In genomic region chr9:95127249-95128176, GRCh38 we compare ENCODE assay signal across 8 cellular contexts.
DNase-seq lines count a peak whose midpoint lies in the region; ATAC-seq and TF ChIP-seq lines count a peak whose summit lies in the region.

No MANE protein-coding gene starts in this region.

- peak; percentile 21 for TF ChIP-seq CTCF in activated B cell treated with CpG ODN at 0.5 μM for 24 hours (IDR thresholded peaks at IDR 0.05)
- peak; percentile 98 for TF ChIP-seq CTCF in cardiac fibroblast (IDR thresholded peaks at IDR 0.05; ENCODE audit: low read depth, low read length)
- TF ChIP-seq CTCF in smooth muscle cell (IDR thresholded peaks at IDR 0.05; ENCODE audit: borderline replicate concordance, insufficient read depth, poor library complexity, severe bottlenecking): peak; percentile 90

- H3K4me3 ChIP-seq in cardiac fibroblast (replicated peaks in 1 of 2; ENCODE audit: low read depth in 2 of 2, low read length in 2 of 2) (peak overlapping the region; percentile 49), smooth muscle cell (peak overlapping the region; percentile 50)

- no peaks in the 10 kb centered on the region for H3K27me3 ChIP-seq in smooth muscle cell (ENCODE audit: low read depth)

- H4K20me1 ChIP-seq in smooth muscle cell (ENCODE audit: low read depth): no peaks in the 10 kb centered on the region

- peak overlapping the region; percentile 91 for H3K4me2 ChIP-seq in smooth muscle cell

- H3K79me2 ChIP-seq in smooth muscle cell (ENCODE audit: low read depth): no peaks in the 10 kb centered on the region

- H3K4me1 Mint-ChIP-seq in activated B cell treated with CpG ODN at 0.5 μM for 24 hours: peaks cover 4% of the 10 kb centered on the region
- peaks cover 0 to 2% of the 10 kb centered on the region in 2 donors for H3K4me1 Mint-ChIP-seq in immature natural killer cell

- H3K36me3 Mint-ChIP-seq in activated B cell treated with CpG ODN at 0.5 μM for 24 hours (ENCODE audit: low read depth): no peaks in the 10 kb centered on the region
- peaks cover 0 to 10% (median 9%) of the 10 kb centered on the region in 3 donors for H3K36me3 Mint-ChIP-seq in immature natural killer cell

- WGBS in smooth muscle cell (ENCODE audit: low lambda C conversion rate): 19% methylated on average over 35 of the region's 35 CpGs

- POLR2A ChIA-PET in activated B cell treated with CpG ODN at 0.5 μM for 24 hours (lab: Charles Lee): no interaction called here

- no peak overlapping the region for H3K27ac Mint-ChIP-seq in activated B cell treated with CpG ODN at 0.5 μM for 24 hours
- no peak overlapping the region for H3K27ac Mint-ChIP-seq in immature natural killer cell

- no peak overlapping the region for H3K27ac ChIP-seq in smooth muscle cell (ENCODE audit: low read depth)

- H3K9me3 ChIP-seq in smooth muscle cell (replicated peaks; ENCODE audit: low read depth): no peaks in the 10 kb centered on the region

- H3K36me3 ChIP-seq in smooth muscle cell (ENCODE audit: low read depth): no peaks in the 10 kb centered on the region

- no peaks in the 10 kb centered on the region for H3K9me3 Mint-ChIP-seq in activated B cell treated with CpG ODN at 0.5 μM for 24 hours
- H3K9me3 Mint-ChIP-seq in immature natural killer cell: no peaks in the 10 kb centered on the region

- intact Hi-C loops in activated B cell treated with CpG ODN at 0.5 μM for 24 hours (cut with micrococcal nuclease): loop anchor here (1.0 to 10.0 kb wide), 4 partner anchors 344 to 573 kb away; partner anchors contain the start of gene PCAT7

- H3K27me3 Mint-ChIP-seq in activated B cell treated with CpG ODN at 0.5 μM for 24 hours (no peaks in the 10 kb centered on the region), immature natural killer cell (ENCODE audit: low read depth in 3 of 3) (no peaks in the 10 kb centered on the region)

- CTCF ChIA-PET in activated B cell treated with CpG ODN at 0.5 μM for 24 hours (lab: Charles Lee): interaction anchor here (0.7 to 9.3 kb wide), 18 partner anchors 9 to 487 kb away, joined by 3 to 220 read pairs (median 4); no protein-coding TSS in a partner anchor

- peaks cover 9% of the 10 kb centered on the region for H3F3A ChIP-seq in smooth muscle cell (ENCODE audit: low read depth)

- ATAC-seq in GM19035 (IDR thresholded peaks at IDR 0.05; ENCODE audit: unreplicated experiment) (peak; percentile 67), activated B cell treated with CpG ODN at 0.5 μM for 24 hours (ENCODE audit: low read depth) (peak; percentile 86)

- in situ Hi-C loops in ACHN (cut with HindIII; ENCODE audit: low pct_ligation_motif_present, low pct_unique_long_range_greater_than_20kb, low sequenced_read_pairs): no loop called here

- H3K9ac ChIP-seq in smooth muscle cell (ENCODE audit: low read depth): peak overlapping the region; percentile 8

- H3K4me3 Mint-ChIP-seq in activated B cell treated with CpG ODN at 0.5 μM for 24 hours (no peak overlapping the region), immature natural killer cell (peak overlapping the region in 2 of 5 donors; percentile 34 to 56)

- no peak overlapping the region for H2AFZ ChIP-seq in smooth muscle cell (ENCODE audit: low read depth)

- H3K4me1 ChIP-seq in smooth muscle cell (ENCODE audit: low read depth): peaks cover 5% of the 10 kb centered on the region

- DNase-seq in ACHN (peak; percentile 77), NAMALWA (ENCODE audit: low spot score) (peak; percentile 44), activated B cell treated with CpG ODN at 0.5 μM for 24 hours (peak; percentile 48), cardiac fibroblast (ENCODE audit: low read depth in 2 of 2) (peak; percentile 78 to 82), immature natural killer cell (peak; percentile 43 to 58 (median 52)), smooth muscle cell (lab: John Stamatoyannopoulos, UW; ENCODE audit: unreplicated experiment) (peak; percentile 41), DMS79 treated with DMSO at 0.1 percent for 48 hours (lab: John Stamatoyannopoulos, UW) (no peak)

Comparison
In these comparisons a context has a peak if more than half of its experiments do, and no peak if none do; other contexts are left out.
1. CTCF ChIP-seq: peak in every context shown above with its lines; median percentile 98 in cardiac fibroblast; 90 in smooth muscle cell; 21 in activated B cell treated with CpG ODN at 0.5 μM for 24 hours.